ENCODE assay signal across 11 cellular contexts in the genomic region with DNA sequence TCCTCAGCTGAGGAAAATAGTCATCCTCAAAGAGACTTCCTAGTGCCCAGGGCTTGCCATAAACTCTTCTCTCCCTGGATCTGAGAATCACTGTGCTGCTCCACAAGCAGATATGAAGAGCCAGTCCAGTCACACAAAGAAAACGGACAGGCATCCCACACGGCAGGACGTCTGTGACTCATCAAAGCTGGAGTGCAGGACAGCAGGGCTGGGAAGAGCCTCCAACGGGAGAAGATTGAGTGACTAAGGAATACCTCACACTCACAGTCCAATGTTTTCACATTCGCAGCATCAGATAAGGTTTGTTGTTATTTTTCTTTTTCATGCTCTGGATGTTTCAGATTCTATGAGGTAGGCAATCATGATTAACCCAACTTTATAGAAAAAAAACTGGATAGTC. TPM values are rescaled to one million over a fixed set of nuclear protein-coding genes. Genes with fewer than 3 reads are reported as not detected.
DNase-seq lines count a peak whose midpoint lies in the region; TF ChIP-seq lines count a peak whose summit lies in the region.
"Had no signal": no experiment of that assay in that cellular context is flagged by ENCODE, and none has a peak within 500 bp of the region (broad histone marks: within the 10 kb centered on the region; RNA-seq: fewer than 3 reads in every experiment).

No MANE protein-coding gene starts in this region.

- no peaks in the 10 kb centered on the region for H3K27me3 ChIP-seq in fibroblast of lung (ENCODE audit: control insufficient read depth, insufficient read depth, low read length)
- H3K27me3 ChIP-seq: colonic mucosa had no signal

- H3K9ac ChIP-seq in fibroblast of lung (ENCODE audit: insufficient read depth, low read length) = no peak overlapping the region

- no peaks in the 10 kb centered on the region for H3K9me3 ChIP-seq in fibroblast of lung (ENCODE audit: control insufficient read depth, insufficient read depth, low read depth, low read length)
- H3K9me3 ChIP-seq: colonic mucosa had no signal

- no peak for TF ChIP-seq CTCF in fibroblast of lung (conservative IDR thresholded peaks at IDR 0.05 in 1 of 2, IDR thresholded peaks at IDR 0.05 in 1 of 2; ENCODE audit: low read depth in 1 of 2, low read length in 2 of 2)
- TF ChIP-seq CTCF in retinal pigment epithelial cell (conservative IDR thresholded peaks at IDR 0.05; ENCODE audit: low read depth, low read length) = no peak

- peaks cover 7% of the 10 kb centered on the region for H3K4me1 ChIP-seq in fibroblast of lung (ENCODE audit: control insufficient read depth, extremely low read depth, insufficient read depth, low read length)
- H3K4me1 ChIP-seq: colonic mucosa had no signal

- no peaks in the 10 kb centered on the region for H4K20me1 ChIP-seq in fibroblast of lung (ENCODE audit: control insufficient read depth, extremely low read depth, insufficient read depth, low read length)

- H2AFZ ChIP-seq in fibroblast of lung (ENCODE audit: low read length) = peak overlapping the region; percentile 27

- DNase-seq in GOT3 (lab: John Stamatoyannopoulos, UW) = peak; percentile 41
- peak; percentile 97 for DNase-seq in RPMI7951 (ENCODE audit: low read depth)
- DNase-seq in fibroblast of lung (ENCODE audit: low read depth in 2 of 2) = peak; percentile 64 to 95
- peak; percentile 9 for DNase-seq in retinal pigment epithelial cell (ENCODE audit: low read depth)
- no peak for DNase-seq in OCI-M1 (lab: John Stamatoyannopoulos, UW)
- DNase-seq in NCI-H1417 treated with DMSO at 0.1 percent for 48 hours (lab: John Stamatoyannopoulos, UW) = no peak
- DNase-seq in activated CD8-positive, alpha-beta memory T cell treated with anti-CD3 and anti-CD28 coated beads, Interleukin-2, amount 50 U/mL, for 4 hours = no peak
- no peak for DNase-seq in KG1 (lab: John Stamatoyannopoulos, UW)
- DNase-seq: colonic mucosa, NCI-H187, right cardiac atrium had no signal

- peak overlapping the region; percentile 8 for H3K27ac ChIP-seq in fibroblast of lung (ENCODE audit: insufficient read depth, low read length)
- H3K27ac ChIP-seq: colonic mucosa had no signal

- no peaks in the 10 kb centered on the region for H3K36me3 ChIP-seq in fibroblast of lung (ENCODE audit: control insufficient read depth, insufficient read depth, low read length)
- H3K36me3 ChIP-seq: colonic mucosa had no signal

- peak overlapping the region; percentile 4 for H3K4me2 ChIP-seq in fibroblast of lung (ENCODE audit: extremely low read depth, insufficient read depth, low read length)

- H3K4me3 ChIP-seq in fibroblast of lung (replicated peaks in 1 of 4; ENCODE audit: control extremely low read depth in 1 of 4, insufficient read depth in 1 of 4, low read depth in 3 of 4, low read length in 4 of 4) = no peak overlapping the region
- H3K4me3 ChIP-seq in retinal pigment epithelial cell (ENCODE audit: low read length) = no peak overlapping the region
- H3K4me3 ChIP-seq: colonic mucosa had no signal

- no peaks in the 10 kb centered on the region for H3K79me2 ChIP-seq in fibroblast of lung (ENCODE audit: control insufficient read depth, insufficient read depth, low read length)

RNA-seq across cellular contexts. Expression of gene NEK10, which starts 57.8 kb away (rescaled TPM):
- total RNA-seq in RPMI7951 (2014; rRNA removed; shearing (Covaris generic)) = 1.2 and 1.4 TPM in 2 replicates
- total RNA-seq in fibroblast of lung = 16.4 and 23.0 TPM in 2 replicates
- 1.4 and 1.5 TPM in 2 replicates for polyA plus RNA-seq in fibroblast of lung
- 0.71 and 1.0 TPM in 2 replicates for polyA plus RNA-seq in fibroblast of lung (2012)
- 0.16 TPM in 1 of 2 replicates, not detected in the other for polyA minus RNA-seq in fibroblast of lung (ENCODE audit: low replicate concordance)

Comparison
In these comparisons a context has a peak if more than half of its experiments do, and no peak if none do; other contexts are left out.
1. DNase-seq: peak in GOT3 (single experiment), RPMI7951 (single experiment), fibroblast of lung (2 of 2) and retinal pigment epithelial cell (single experiment); none in OCI-M1 (single experiment), NCI-H1417 treated with DMSO at 0.1 percent for 48 hours (single experiment), activated CD8-positive, alpha-beta memory T cell treated with anti-CD3 and anti-CD28 coated beads, Interleukin-2, amount 50 U/mL, for 4 hours (single experiment) and KG1 (single experiment).